Comparison of ENCODE assay signal across 19 cellular contexts in the genomic region with DNA sequence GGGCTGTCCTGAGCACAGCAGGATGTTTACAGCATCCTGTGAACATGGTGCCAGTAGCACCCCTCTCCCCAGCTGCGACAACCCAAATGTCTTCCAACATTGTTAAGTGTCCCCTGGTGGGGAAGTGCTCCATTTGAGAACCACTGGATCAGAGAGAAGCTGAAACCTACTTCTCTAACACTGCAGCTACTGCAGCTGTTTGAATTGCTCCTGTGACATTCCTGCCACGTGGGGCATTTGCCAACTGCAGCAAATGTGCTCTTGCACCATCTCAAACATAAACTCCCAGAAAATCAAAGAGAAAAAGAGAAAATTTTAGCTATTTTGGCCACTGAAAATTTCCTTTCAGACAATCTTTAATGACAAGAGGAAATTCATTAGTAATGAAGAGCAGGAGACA. TPM values are rescaled to one million over a fixed set of nuclear protein-coding genes. Genes with fewer than 3 reads are reported as not detected.
DNase-seq lines count a peak whose midpoint lies in the region; ATAC-seq, FAIRE-seq and TF ChIP-seq lines count a peak whose summit lies in the region.
"Had no signal": no experiment of that assay in that cellular context is flagged by ENCODE, and none has a peak within 500 bp of the region (broad histone marks: within the 10 kb centered on the region; RNA-seq: fewer than 3 reads in every experiment).

No MANE protein-coding gene starts in this region.

- no peaks in the 10 kb centered on the region for H3K36me3 ChIP-seq in breast epithelium
- no peaks in the 10 kb centered on the region for H3K36me3 ChIP-seq in K562 (ENCODE audit: control insufficient read depth, insufficient read depth, low read length)
- peaks cover 0 to 11% (median 0%) of the 10 kb centered on the region in 6 donors for H3K36me3 ChIP-seq in spleen
- H3K36me3 ChIP-seq: tibial artery had no signal

- no peaks in the 10 kb centered on the region for H3K9me3 Mint-ChIP-seq in natural killer cell
- H3K9me3 Mint-ChIP-seq: immature natural killer cell; natural killer cell treated with Interleukin-12 subunit alpha and Interleukin-12 subunit beta and Interleukin-15 and Interleukin-18, amount 100 ng/mL, for 72 hours had no signal

- H3K4me2 ChIP-seq in K562 (ENCODE audit: insufficient read depth, low read length) = no peak overlapping the region
- H3K4me2 ChIP-seq: PC-9 had no signal

- DNase-seq in T47D (ENCODE audit: low read depth in 1 of 2, low spot score in 1 of 2) (peak; percentile 35 to 62), breast epithelium (ENCODE audit: low spot score in 2 of 2) (no peak), K562 (ENCODE audit: extremely low read depth in 1 of 4, low spot score in 3 of 4) (peak in 2 of 4 experiments; percentile 3), left kidney (ENCODE audit: low read depth, low spot score) (peak; percentile 53), spleen (peak; percentile 12), natural killer cell (no peak)
- no peak for DNase-seq in stimulated activated CD4-positive, alpha-beta T cell treated with anti-CD3 and anti-CD28 coated beads, Interleukin-1b, Interleukin-23, amount 100 ng/mL, for 48 hours
- DNase-seq in activated CD4-positive, alpha-beta T cell treated with anti-CD3 and anti-CD28 coated beads for 48 hours = no peak
- DNase-seq: activated CD4-positive, alpha-beta T cell treated with anti-CD3 and anti-CD28 coated beads, Interleukin-2, amount 50 U/mL, for 1 hour; caudate nucleus; DMS153; immature natural killer cell; NCI-H1048; PC-9; T-helper 1 cell; tibial artery had no signal

- no peak overlapping the region for H3K4me3 Mint-ChIP-seq in natural killer cell
- H3K4me3 Mint-ChIP-seq: immature natural killer cell; natural killer cell treated with Interleukin-12 subunit alpha and Interleukin-12 subunit beta and Interleukin-15 and Interleukin-18, amount 100 ng/mL, for 72 hours had no signal

- intact Hi-C loops in breast epithelium (cut with DNase I; ENCODE audit: low total_unique reads) = no loop called here
- intact Hi-C loops in K562 (cut with micrococcal nuclease) = no loop called here
- intact Hi-C loops in spleen (cut with DNase I; ENCODE audit: low total_unique reads) = no loop called here
- intact Hi-C loops in natural killer cell (cut with micrococcal nuclease) = no loop called here

- no peaks in the 10 kb centered on the region for H3K4me1 Mint-ChIP-seq in natural killer cell
- H3K4me1 Mint-ChIP-seq: immature natural killer cell had no signal

- POLR2A ChIA-PET in K562 (lab: Yijun Ruan, JAX) = interaction anchor here (0.7 to 1.7 kb wide), 5 partner anchors 9 to 106 kb away, joined by 3 to 8 read pairs (median 3); no protein-coding TSS in a partner anchor

- TF ChIP-seq POLR2A in breast epithelium (IDR thresholded peaks at IDR 0.05) (no peak), K562 (conservative IDR thresholded peaks at IDR 0.05) (no peak), spleen (IDR thresholded peaks at IDR 0.05) (no peak)

- no peaks in the 10 kb centered on the region for H3K27me3 Mint-ChIP-seq in natural killer cell (ENCODE audit: low read depth in 2 of 2)

- TF ChIP-seq EP300 in K562 (IDR thresholded peaks at IDR 0.05; ENCODE audit: low read length) = no peak

- no peaks in the 10 kb centered on the region for H3K36me3 Mint-ChIP-seq in natural killer cell
- H3K36me3 Mint-ChIP-seq: immature natural killer cell; natural killer cell treated with Interleukin-12 subunit alpha and Interleukin-12 subunit beta and Interleukin-15 and Interleukin-18, amount 100 ng/mL, for 72 hours had no signal

- H3K79me2 ChIP-seq in K562 (ENCODE audit: control insufficient read depth, insufficient read depth, low read length) = no peaks in the 10 kb centered on the region

- no peak overlapping the region for H3K27ac Mint-ChIP-seq in natural killer cell
- H3K27ac Mint-ChIP-seq: immature natural killer cell; natural killer cell treated with Interleukin-12 subunit alpha and Interleukin-12 subunit beta and Interleukin-15 and Interleukin-18, amount 100 ng/mL, for 72 hours had no signal

- ATAC-seq in K562 (no peak; the same call in 2 of the 3 replicates), natural killer cell (no peak)
- ATAC-seq: esophagus mucosa had no signal

- no peak for FAIRE-seq in K562 (lab: Jason Lieb, UNC)

- H3K27me3 ChIP-seq in breast epithelium (no peaks in the 10 kb centered on the region), K562 (ENCODE audit: control insufficient read depth in 2 of 2, insufficient read depth in 2 of 2, low read length in 2 of 2) (peaks cover 12 to 35% of the 10 kb centered on the region in 2 experiments), spleen (replicated peaks in 1 of 7) (no peaks in the 10 kb centered on the region)
- H3K27me3 ChIP-seq: tibial artery had no signal

- in situ Hi-C loops in T47D (cut with HindIII; ENCODE audit: low pct_unique_long_range_greater_than_20kb, low sequenced_read_pairs) = no loop called here
- in situ Hi-C loops in K562 (cut with MboI) = no loop called here

- H3K9me3 ChIP-seq in breast epithelium (no peaks in the 10 kb centered on the region), K562 (replicated peaks; ENCODE audit: control insufficient read depth, insufficient read depth, low read depth, low read length) (no peaks in the 10 kb centered on the region), spleen (no peaks in the 10 kb centered on the region)
- H3K9me3 ChIP-seq: tibial artery had no signal

- H2AFZ ChIP-seq in K562 (ENCODE audit: low read depth, low read length) = no peak overlapping the region
- H2AFZ ChIP-seq: PC-9 had no signal

- TF ChIP-seq CTCF in breast epithelium (IDR thresholded peaks at IDR 0.05) = no peak
- TF ChIP-seq CTCF in K562 (IDR thresholded peaks at IDR 0.05 in 2 of 3, conservative IDR thresholded peaks at IDR 0.05 in 1 of 3; ENCODE audit: insufficient read depth in 2 of 3, low read depth in 1 of 3, low read length in 3 of 3) = no peak
- no peak for TF ChIP-seq CTCF in spleen (IDR thresholded peaks at IDR 0.05 in 8 of 11, conservative IDR thresholded peaks at IDR 0.05 in 3 of 11)
- no peak for TF ChIP-seq CTCF in natural killer cell (IDR thresholded peaks at IDR 0.05)

- CTCF ChIA-PET in K562 (lab: Yijun Ruan, JAX; ENCODE audit: low intra/inter-chr PET ratio) = no interaction called here

- no peaks in the 10 kb centered on the region for H3K4me1 ChIP-seq in breast epithelium
- H3K4me1 ChIP-seq in K562 (replicated peaks in 1 of 2; ENCODE audit: control insufficient read depth in 2 of 2, insufficient read depth in 2 of 2, low read length in 2 of 2) = no peaks in the 10 kb centered on the region
- H3K4me1 ChIP-seq in spleen = peaks cover 0 to 27% (median 15%) of the 10 kb centered on the region in 6 donors

- WGBS in K562 (ENCODE audit: insufficient coverage, low coverage, missing lambda C conversion rate) = 0% methylated on average over 2 of the region's 2 CpGs
- 56 to 68% (median 63%) methylated on average over 2 of the region's 2 CpGs for WGBS in spleen, 5 donors

- no peaks in the 10 kb centered on the region for H3K9me1 ChIP-seq in K562 (ENCODE audit: control insufficient read depth, insufficient read depth, low read length)

- H4K20me1 ChIP-seq in K562 (replicated peaks; ENCODE audit: control insufficient read depth, insufficient read depth, low read length) = peaks cover 5% of the 10 kb centered on the region; the same call in 1 of the 2 replicates

- H3K4me3 ChIP-seq in breast epithelium (no peak overlapping the region), K562 (no peak overlapping the region), spleen (no peak overlapping the region)
- H3K4me3 ChIP-seq: PC-9, tibial artery had no signal

- TF ChIP-seq RAD21 in K562 (CRISPR knock-in tag; conservative IDR thresholded peaks at IDR 0.05 in 1 of 2, IDR thresholded peaks at IDR 0.05 in 1 of 2) = no peak

- no peak overlapping the region for H3K9ac ChIP-seq in K562 (ENCODE audit: insufficient read depth in 1 of 2, low read depth in 2 of 2, low read length in 2 of 2)

- BruUV-seq in K562 (replicated peaks; lab: Mats Ljungman, UMichigan) = no TSS peak

- H3K27ac ChIP-seq in breast epithelium (no peak overlapping the region), K562 (ENCODE audit: extremely low read depth, low read depth, low read length) (no peak overlapping the region), spleen (no peak overlapping the region)
- H3K27ac ChIP-seq: PC-9, tibial artery had no signal

RNA-seq across cellular contexts. Expression of a gene that starts 11.0 kb away (rescaled TPM):
- total RNA-seq in breast epithelium = 1 to 10 TPM; 2.3 to 2.8 (median 2.7) TPM
- total RNA-seq in K562 (2011; cell fraction: chromatin; rRNA removed; ENCODE audit: low replicate concordance) = not detected in 2 replicates
- total RNA-seq in K562 (2011; cell fraction: nucleolus; rRNA removed) = not detected in 2 replicates
- total RNA-seq in K562 (2011; cell fraction: nucleoplasm; rRNA removed) = not detected in 2 replicates
- total RNA-seq in K562 (2014; rRNA removed) = not detected in 2 replicates
- total RNA-seq in K562 (2014; rRNA removed; fragmentation: Illumina TruSeq; extraction: Trizol) = not detected in 2 replicates
- total RNA-seq in K562 (2015; rRNA removed; fragmentation: Illumina TruSeq; extraction: Trizol) = not detected in 2 replicates
- total RNA-seq in K562 (2021) = 0.04 TPM in 1 of 2 replicates, not detected in the other
- 0.08 TPM in 1 of 2 replicates, not detected in the other for polyA plus RNA-seq in K562 (2011; rRNA removed)
- 0.04 TPM in 1 of 2 replicates, not detected in the other for polyA plus RNA-seq in K562 (2011; cell fraction: cytosol; rRNA removed)
- polyA plus RNA-seq in K562 (2011; cell fraction: nucleus; rRNA removed) = 0.54 TPM in 1 of 2 replicates, not detected in the other
- 0.03 and 0.06 TPM in 2 replicates for polyA plus RNA-seq in K562 (2012)
- polyA plus RNA-seq in K562 (2014; fragmentation: Illumina TruSeq; extraction: Trizol) = not detected in 2 replicates
- polyA plus RNA-seq in K562 (2014; fragmentation: Nextera tagmentation; extraction: Ambion mirVana) = not detected
- polyA plus RNA-seq in K562 (2014; rRNA removed) = not detected in 2 replicates
- polyA minus RNA-seq in K562 (2011; rRNA and poly(A)+ RNA removed) = not detected in 2 replicates
- not detected in 2 replicates for polyA minus RNA-seq in K562 (2011; cell fraction: cytosol; rRNA and poly(A)+ RNA removed)
- not detected in 2 replicates for polyA minus RNA-seq in K562 (2011; cell fraction: nucleus; rRNA and poly(A)+ RNA removed)
- total RNA-seq in spleen = 10 to 100 TPM in 1 of 7 donors, 1 to 10 TPM in 6; 5.3 to 23.6 (median 8.4) TPM
- polyA plus RNA-seq in spleen = 1 to 10 TPM; 2.9 to 4.6 (median 3.2) TPM
- not detected for total RNA-seq in natural killer cell
- total RNA-seq: A172; natural killer cell treated with Interleukin-12 subunit alpha and Interleukin-12 subunit beta and Interleukin-15 and Interleukin-18, amount 100 ng/mL, for 72 hours; PC-9 had no signal

RNA-seq across cellular contexts. Expression of a gene that starts 32.2 kb away (rescaled TPM):
- not detected for total RNA-seq in breast epithelium
- not detected in 2 replicates for total RNA-seq in K562 (2011; cell fraction: chromatin; rRNA removed; ENCODE audit: low replicate concordance)
- not detected in 2 replicates for total RNA-seq in K562 (2011; cell fraction: nucleolus; rRNA removed)
- total RNA-seq in K562 (2011; cell fraction: nucleoplasm; rRNA removed) = not detected in 2 replicates
- not detected in 2 replicates for total RNA-seq in K562 (2014; rRNA removed)
- not detected in 2 replicates for total RNA-seq in K562 (2014; rRNA removed; fragmentation: Illumina TruSeq; extraction: Trizol)
- total RNA-seq in K562 (2015; rRNA removed; fragmentation: Illumina TruSeq; extraction: Trizol) = not detected in 2 replicates
- not detected in 2 replicates for total RNA-seq in K562 (2021)
- not detected in 2 replicates for polyA plus RNA-seq in K562 (2011; rRNA removed)
- polyA plus RNA-seq in K562 (2011; cell fraction: cytosol; rRNA removed) = not detected in 2 replicates
- not detected in 2 replicates for polyA plus RNA-seq in K562 (2011; cell fraction: nucleus; rRNA removed)
- polyA plus RNA-seq in K562 (2012) = not detected in 2 replicates
- polyA plus RNA-seq in K562 (2014; fragmentation: Illumina TruSeq; extraction: Trizol) = not detected in 2 replicates
- polyA plus RNA-seq in K562 (2014; fragmentation: Nextera tagmentation; extraction: Ambion mirVana) = not detected
- not detected in 2 replicates for polyA plus RNA-seq in K562 (2014; rRNA removed)
- polyA minus RNA-seq in K562 (2011; rRNA and poly(A)+ RNA removed) = not detected in 2 replicates
- not detected in 2 replicates for polyA minus RNA-seq in K562 (2011; cell fraction: cytosol; rRNA and poly(A)+ RNA removed)
- polyA minus RNA-seq in K562 (2011; cell fraction: nucleus; rRNA and poly(A)+ RNA removed) = not detected in 2 replicates
- not detected for total RNA-seq in spleen
- not detected for polyA plus RNA-seq in spleen
- total RNA-seq in natural killer cell = not detected
- total RNA-seq: A172; esophagus mucosa; natural killer cell treated with Interleukin-12 subunit alpha and Interleukin-12 subunit beta and Interleukin-15 and Interleukin-18, amount 100 ng/mL, for 72 hours; PC-9 had no signal
- polyA plus RNA-seq: immature natural killer cell had no signal

Comparison
In these comparisons a context has a peak if more than half of its experiments do, and no peak if none do; other contexts are left out.
1. DNase-seq: peak in T47D (2 of 2), left kidney (single experiment) and spleen (single experiment); none in breast epithelium (0 of 2), natural killer cell (single experiment), stimulated activated CD4-positive, alpha-beta T cell treated with anti-CD3 and anti-CD28 coated beads, Interleukin-1b, Interleukin-23, amount 100 ng/mL, for 48 hours (single experiment) and activated CD4-positive, alpha-beta T cell treated with anti-CD3 and anti-CD28 coated beads for 48 hours (single experiment).